33 cellular contexts compared by ENCODE assay signal in the genomic region with DNA sequence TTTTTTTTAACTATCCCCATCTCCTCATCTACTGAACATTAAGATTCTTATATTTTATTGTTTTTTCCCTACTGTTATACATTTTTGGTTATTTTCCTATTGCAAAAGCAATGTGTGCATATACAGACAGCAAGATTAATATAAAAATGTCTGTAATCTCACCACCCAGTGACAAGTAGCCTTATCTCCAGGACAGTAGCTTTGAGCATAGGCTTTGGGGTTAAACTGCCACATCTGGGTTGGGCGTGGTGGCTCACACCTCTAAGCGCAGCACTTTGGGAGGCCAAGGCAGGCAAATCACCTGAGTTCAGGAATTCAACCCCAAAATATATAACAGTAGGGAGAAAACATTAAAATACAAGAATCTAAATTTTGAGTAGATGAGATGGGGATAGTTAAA. TPM values are rescaled to one million over a fixed set of nuclear protein-coding genes. Genes with fewer than 3 reads are reported as not detected.
"Had no signal": no experiment of that assay in that cellular context is flagged by ENCODE, and none has a peak within 500 bp of the region (broad histone marks: within the 10 kb centered on the region; RNA-seq: fewer than 3 reads in every experiment).

No MANE protein-coding gene starts in this region.

- H3K4me3 Mint-ChIP-seq: activated CD4-positive, alpha-beta memory T cell treated with anti-CD3 and anti-CD28 coated beads for 36 hours; activated CD4-positive, alpha-beta T cell treated with anti-CD3 and anti-CD28 coated beads for 36 hours; activated CD4-positive, alpha-beta T cell treated with anti-CD3 and anti-CD28 coated beads, Interleukin-2, amount 10 ng/mL, durations not matched to agents 24 days and 14 days; activated naive CD4-positive, alpha-beta T cell treated with anti-CD3 and anti-CD28 coated beads for 36 hours; activated naive CD4-positive, alpha-beta T cell treated with anti-CD3 and anti-CD28 coated beads, Interleukin-2, amount 50 U/mL, for 24 hours; activated naive CD8-positive, alpha-beta T cell treated with anti-CD3 and anti-CD28 coated beads for 36 hours; activated naive CD8-positive, alpha-beta T cell treated with anti-CD3 and anti-CD28 coated beads, Interleukin-2, amount 50 U/mL, for 24 hours; activated T-helper 1 cell treated with anti-CD3 and anti-CD28 coated beads, Interleukin-12 subunit alpha, Interleukin-12 subunit beta, Interleukin-2, Interleukin-4 antibody, amounts not matched to agents 30 ng/mL and 10 ng/mL and 1 ng/mL, durations not matched to agents 14 hours and 24 hours and 36 hours; effector memory CD8-positive, alpha-beta T cell; T-helper 17 cell; T-helper 2 cell treated with Interferon-gamma antibody and Interleukin-4, amounts not matched to agents 5 μg/mL and 100 μg/mL, for 36 hours had no signal

- H3K36me3 Mint-ChIP-seq: activated CD4-positive, alpha-beta memory T cell treated with anti-CD3 and anti-CD28 coated beads for 36 hours; activated naive CD4-positive, alpha-beta T cell treated with anti-CD3 and anti-CD28 coated beads, Interleukin-2, amount 50 U/mL, for 24 hours; activated naive CD8-positive, alpha-beta T cell treated with anti-CD3 and anti-CD28 coated beads for 36 hours had no signal

- H3K4me1 Mint-ChIP-seq: activated CD4-positive, alpha-beta T cell treated with anti-CD3 and anti-CD28 coated beads for 36 hours; activated naive CD4-positive, alpha-beta T cell treated with anti-CD3 and anti-CD28 coated beads, Interleukin-2, amount 50 U/mL, for 24 hours; activated naive CD8-positive, alpha-beta T cell treated with anti-CD3 and anti-CD28 coated beads for 36 hours; activated naive CD8-positive, alpha-beta T cell treated with anti-CD3 and anti-CD28 coated beads, Interleukin-2, amount 50 U/mL, for 24 hours; T-helper 17 cell had no signal

- H3K27ac Mint-ChIP-seq: activated CD4-positive, alpha-beta memory T cell treated with anti-CD3 and anti-CD28 coated beads for 36 hours; activated CD4-positive, alpha-beta T cell treated with anti-CD3 and anti-CD28 coated beads for 36 hours; activated CD4-positive, alpha-beta T cell treated with anti-CD3 and anti-CD28 coated beads, Interleukin-2, amount 10 ng/mL, durations not matched to agents 24 days and 14 days; activated naive CD4-positive, alpha-beta T cell treated with anti-CD3 and anti-CD28 coated beads for 36 hours; activated naive CD4-positive, alpha-beta T cell treated with anti-CD3 and anti-CD28 coated beads, Interleukin-2, amount 50 U/mL, for 24 hours; activated naive CD8-positive, alpha-beta T cell treated with anti-CD3 and anti-CD28 coated beads for 36 hours; activated naive CD8-positive, alpha-beta T cell treated with anti-CD3 and anti-CD28 coated beads, Interleukin-2, amount 50 U/mL, for 24 hours; activated T-helper 1 cell treated with anti-CD3 and anti-CD28 coated beads, Interleukin-12 subunit alpha, Interleukin-12 subunit beta, Interleukin-2, Interleukin-4 antibody, amounts not matched to agents 30 ng/mL and 10 ng/mL and 1 ng/mL, durations not matched to agents 14 hours and 24 hours and 36 hours; activated T-helper 2 cell treated with anti-CD3 and anti-CD28 coated beads, Interferon-gamma antibody, Interleukin-2, Interleukin-4, amounts not matched to agents 10 μg/mL and 5 μg/mL and 100 μg/mL, durations not matched to agents 14 hours and 24 hours and 36 hours; effector memory CD8-positive, alpha-beta T cell; T-helper 17 cell; T-helper 2 cell treated with Interferon-gamma antibody and Interleukin-4, amounts not matched to agents 5 μg/mL and 100 μg/mL, for 36 hours had no signal

- ATAC-seq: activated CD4-positive, alpha-beta T cell treated with anti-CD3 and anti-CD28 coated beads for 36 hours; activated naive CD8-positive, alpha-beta T cell treated with anti-CD3 and anti-CD28 coated beads, Interleukin-2, amount 50 U/mL, for 24 hours; body of pancreas; effector memory CD8-positive, alpha-beta T cell; gastroesophageal sphincter; T-helper 17 cell had no signal

- H3K9me3 Mint-ChIP-seq: activated CD4-positive, alpha-beta memory T cell treated with anti-CD3 and anti-CD28 coated beads for 36 hours; activated CD4-positive, alpha-beta T cell treated with anti-CD3 and anti-CD28 coated beads, Interleukin-2, amount 10 ng/mL, durations not matched to agents 24 days and 14 days; activated naive CD4-positive, alpha-beta T cell treated with anti-CD3 and anti-CD28 coated beads for 36 hours; activated naive CD4-positive, alpha-beta T cell treated with anti-CD3 and anti-CD28 coated beads, Interleukin-2, amount 50 U/mL, for 24 hours; activated naive CD8-positive, alpha-beta T cell treated with anti-CD3 and anti-CD28 coated beads for 36 hours; activated naive CD8-positive, alpha-beta T cell treated with anti-CD3 and anti-CD28 coated beads, Interleukin-2, amount 50 U/mL, for 24 hours; activated T-helper 1 cell treated with anti-CD3 and anti-CD28 coated beads, Interleukin-12 subunit alpha, Interleukin-12 subunit beta, Interleukin-2, Interleukin-4 antibody, amounts not matched to agents 30 ng/mL and 10 ng/mL and 1 ng/mL, durations not matched to agents 14 hours and 24 hours and 36 hours; activated T-helper 2 cell treated with anti-CD3 and anti-CD28 coated beads, Interferon-gamma antibody, Interleukin-2, Interleukin-4, amounts not matched to agents 10 μg/mL and 5 μg/mL and 100 μg/mL, durations not matched to agents 14 hours and 24 hours and 36 hours; effector memory CD8-positive, alpha-beta T cell; T-helper 2 cell treated with Interferon-gamma antibody and Interleukin-4, amounts not matched to agents 5 μg/mL and 100 μg/mL, for 36 hours had no signal

- H3K27me3 Mint-ChIP-seq: activated naive CD4-positive, alpha-beta T cell treated with anti-CD3 and anti-CD28 coated beads, Interleukin-2, amount 50 U/mL, for 24 hours; activated naive CD8-positive, alpha-beta T cell treated with anti-CD3 and anti-CD28 coated beads for 36 hours; activated naive CD8-positive, alpha-beta T cell treated with anti-CD3 and anti-CD28 coated beads, Interleukin-2, amount 50 U/mL, for 24 hours had no signal

- DNase-seq: activated CD4-positive, alpha-beta memory T cell treated with anti-CD3 and anti-CD28 coated beads for 36 hours; activated CD4-positive, alpha-beta T cell treated with anti-CD3 and anti-CD28 coated beads for 36 hours; activated CD4-positive, alpha-beta T cell treated with anti-CD3 and anti-CD28 coated beads, Interleukin-2, amount 10 ng/mL, durations not matched to agents 24 days and 14 days; activated CD4-positive, CD25-positive, alpha-beta regulatory T cell; activated CD4-positive, CD25-positive, alpha-beta regulatory T cell treated with anti-CD3 and anti-CD28 coated beads, Interleukin-2, amount 50 U/mL, for 72 hours; activated effector memory CD4-positive, alpha-beta T cell treated with anti-CD3 and anti-CD28 coated beads, Interleukin-2, amount 50 U/mL, for 16 hours; activated naive CD4-positive, alpha-beta T cell treated with anti-CD3 and anti-CD28 coated beads for 36 hours; activated naive CD8-positive, alpha-beta T cell treated with anti-CD3 and anti-CD28 coated beads for 36 hours; activated naive CD8-positive, alpha-beta T cell treated with anti-CD3 and anti-CD28 coated beads, Interleukin-2, amount 50 U/mL, for 24 hours; activated T-cell treated with anti-CD3 and anti-CD28 coated beads, Interleukin-2, amount 50 U/mL, for 1 hour; activated T-cell treated with anti-CD3 and anti-CD28 coated beads, Interleukin-2, amount 50 U/mL, for 48 hours; adrenal gland; amygdala; aorta; body of pancreas; caudate nucleus; cortex of kidney; dermis blood vessel endothelial cell; effector CD4-positive, alpha-beta T cell; effector memory CD8-positive, alpha-beta T cell; esophagus squamous epithelium; foreskin melanocyte; T-helper 1 cell; T-helper 17 cell; T1000 had no signal

RNA-seq across cellular contexts. Expression of gene SSTR2, which starts 27.4 kb away (rescaled TPM):
- total RNA-seq: activated naive CD4-positive, alpha-beta T cell treated with anti-CD3 and anti-CD28 coated beads for 36 hours; dermis blood vessel endothelial cell; fibroblast of lung; fibroblast of villous mesenchyme; glomerular endothelial cell; T-helper 17 cell had no signal
